Comparison of ENCODE assay signal across 14 cellular contexts in genomic region chr2:96509847-96510230, GRCh38. TPM values are rescaled to one million over a fixed set of nuclear protein-coding genes. Genes with fewer than 3 reads are reported as not detected.
A peak's percentile ranks its signal among the peaks of the same experiment; 100 is the strongest.
DNase-seq lines count a peak whose midpoint lies in the region; ATAC-seq and TF ChIP-seq lines count a peak whose summit lies in the region.
"Had no signal": no experiment of that assay in that cellular context is flagged by ENCODE, and none has a peak within 500 bp of the region (broad histone marks: within the 10 kb centered on the region; RNA-seq: fewer than 3 reads in every experiment).

No MANE protein-coding gene starts in this region.

- no peak for TF ChIP-seq EP300 in upper lobe of left lung (IDR thresholded peaks at IDR 0.05)

- peaks cover 23% of the 10 kb centered on the region for H3K27me3 Mint-ChIP-seq in activated T-cell treated with anti-CD3 and anti-CD28 coated beads, Interleukin-2, amount 50 U/mL, for 72 hours (ENCODE audit: low read depth)
- H3K27me3 Mint-ChIP-seq in activated T-cell treated with anti-CD3 and anti-CD28 coated beads, Interleukin-2, amount 50 U/mL, for 24 hours: peaks cover 14% of the 10 kb centered on the region

- DNase-seq in activated T-cell treated with anti-CD3 and anti-CD28 coated beads, Interleukin-2, amount 50 U/mL, for 72 hours: no peak
- DNase-seq in activated T-cell treated with anti-CD3 and anti-CD28 coated beads, Interleukin-2, amount 50 U/mL, for 24 hours: no peak
- DNase-seq in OCI-LY7 (ENCODE audit: low spot score) (no peak), upper lobe of left lung (no peak), testis (no peak), GDM1 (lab: John Stamatoyannopoulos, UW) (no peak)
- no peak for DNase-seq in stimulated activated effector memory CD8-positive, alpha-beta T cell treated with anti-CD3 and anti-CD28 coated beads, Interleukin-12 subunit alpha, Interleukin-12 subunit beta, amount 100 ng/mL, for 72 hours (ENCODE audit: low spot score in 2 of 2)
- DNase-seq: NCI-H187 treated with DMSO at 0.1 percent for 48 hours had no signal

- H3K27me3 ChIP-seq in iPS-18a (ENCODE audit: control insufficient read depth, insufficient read depth, low read length) (peaks cover 12% of the 10 kb centered on the region), upper lobe of left lung (no peaks in the 10 kb centered on the region), testis (no peaks in the 10 kb centered on the region)

- H3K4me3 Mint-ChIP-seq in activated T-cell treated with anti-CD3 and anti-CD28 coated beads, Interleukin-2, amount 50 U/mL, for 72 hours: no peak overlapping the region
- no peak overlapping the region for H3K4me3 Mint-ChIP-seq in activated T-cell treated with anti-CD3 and anti-CD28 coated beads, Interleukin-2, amount 50 U/mL, for 24 hours
- no peak overlapping the region for H3K4me3 Mint-ChIP-seq in stimulated activated effector memory CD8-positive, alpha-beta T cell treated with anti-CD3 and anti-CD28 coated beads, Interleukin-12 subunit alpha, Interleukin-12 subunit beta, amount 100 ng/mL, for 72 hours

- TF ChIP-seq CTCF in OCI-LY7 (conservative IDR thresholded peaks at IDR 0.05; ENCODE audit: low read length): no peak
- no peak for TF ChIP-seq CTCF in upper lobe of left lung (IDR thresholded peaks at IDR 0.05)
- TF ChIP-seq CTCF in testis (IDR thresholded peaks at IDR 0.05): no peak

- POLR2A ChIA-PET in OCI-LY7 (lab: Charles Lee): no interaction called here

- H4K20me1 ChIP-seq in OCI-LY7 (ENCODE audit: insufficient read depth, low read length): no peaks in the 10 kb centered on the region

- H2AFZ ChIP-seq in OCI-LY7 (ENCODE audit: low read length): peak overlapping the region; percentile 82

- H3K27ac ChIP-seq in OCI-LY7 (ENCODE audit: low read depth, low read length, poor library complexity, severe bottlenecking) (no peak overlapping the region), iPS-18a (ENCODE audit: low read length) (no peak overlapping the region), upper lobe of left lung (no peak overlapping the region), testis (no peak overlapping the region)

- no peaks in the 10 kb centered on the region for H3K36me3 Mint-ChIP-seq in activated T-cell treated with anti-CD3 and anti-CD28 coated beads, Interleukin-2, amount 50 U/mL, for 72 hours (ENCODE audit: insufficient read depth in 2 of 2)
- H3K36me3 Mint-ChIP-seq in activated T-cell treated with anti-CD3 and anti-CD28 coated beads, Interleukin-2, amount 50 U/mL, for 24 hours (ENCODE audit: low read depth): no peaks in the 10 kb centered on the region
- peaks cover 7% of the 10 kb centered on the region for H3K36me3 Mint-ChIP-seq in stimulated activated effector memory CD8-positive, alpha-beta T cell treated with anti-CD3 and anti-CD28 coated beads, Interleukin-12 subunit alpha, Interleukin-12 subunit beta, amount 100 ng/mL, for 72 hours

- H3K4me2 ChIP-seq in OCI-LY7 (ENCODE audit: low read length): peak overlapping the region; percentile 47

- no peaks in the 10 kb centered on the region for H3K9me3 ChIP-seq in OCI-LY7 (ENCODE audit: low read length)
- H3K9me3 ChIP-seq in iPS-18a (ENCODE audit: control insufficient read depth, low read depth, low read length): no peaks in the 10 kb centered on the region
- H3K9me3 ChIP-seq in upper lobe of left lung: no peaks in the 10 kb centered on the region
- no peaks in the 10 kb centered on the region for H3K9me3 ChIP-seq in testis
- H3K9me3 ChIP-seq: Caco-2 had no signal

- intact Hi-C loops in OCI-LY7 (cut with micrococcal nuclease; ENCODE audit: unreplicated experiment): loop anchor here (1.0 to 10.0 kb wide), 3 partner anchors 44 to 245 kb away; partner anchors contain the start of genes CIAO1 and TMEM127
- intact Hi-C loops in testis (cut with DNase I; ENCODE audit: low total_unique reads): loop anchor here (10.0 kb wide), 1 partner anchor 105 kb away; no protein-coding TSS in a partner anchor

- peaks cover 68% of the 10 kb centered on the region for H3K4me1 Mint-ChIP-seq in activated T-cell treated with anti-CD3 and anti-CD28 coated beads, Interleukin-2, amount 50 U/mL, for 72 hours (ENCODE audit: low read depth)
- peaks cover 20% of the 10 kb centered on the region for H3K4me1 Mint-ChIP-seq in activated T-cell treated with anti-CD3 and anti-CD28 coated beads, Interleukin-2, amount 50 U/mL, for 24 hours (ENCODE audit: low read depth)
- H3K4me1 Mint-ChIP-seq in stimulated activated effector memory CD8-positive, alpha-beta T cell treated with anti-CD3 and anti-CD28 coated beads, Interleukin-12 subunit alpha, Interleukin-12 subunit beta, amount 100 ng/mL, for 72 hours: peaks cover 36% of the 10 kb centered on the region

- no peak overlapping the region for H3K9ac ChIP-seq in iPS-18a (ENCODE audit: low read length)

- WGBS in upper lobe of left lung, 2 donors: 62 to 66% methylated on average over 9 to 11 of the region's 11 CpGs
- WGBS in testis, 2 donors: 45 to 47% methylated on average over 8 to 11 of the region's 11 CpGs

- BruUV-seq in OCI-LY7 (replicated peaks; lab: Mats Ljungman, UMichigan): no TSS peak

- no peak overlapping the region for H3K4me3 ChIP-seq in OCI-LY7 (ENCODE audit: low read depth, low read length, poor library complexity, severe bottlenecking)
- peak overlapping the region; percentile 37 for H3K4me3 ChIP-seq in iPS-18a (ENCODE audit: low read length)
- H3K4me3 ChIP-seq in upper lobe of left lung: no peak overlapping the region
- no peak overlapping the region for H3K4me3 ChIP-seq in testis

- no peaks in the 10 kb centered on the region for H3K4me1 ChIP-seq in OCI-LY7 (ENCODE audit: insufficient read depth, low read length, poor library complexity, severe bottlenecking)
- no peaks in the 10 kb centered on the region for H3K4me1 ChIP-seq in iPS-18a (ENCODE audit: control insufficient read depth, low read depth, low read length)
- peaks cover 17 to 40% (median 27%) of the 10 kb centered on the region in 4 donors for H3K4me1 ChIP-seq in upper lobe of left lung
- peaks cover 6% of the 10 kb centered on the region for H3K4me1 ChIP-seq in testis

- no peaks in the 10 kb centered on the region for H3K79me2 ChIP-seq in OCI-LY7 (ENCODE audit: insufficient read depth, low read depth, low read length)

- H3K9me2 ChIP-seq in OCI-LY7 (ENCODE audit: insufficient read depth, low read length): no peaks in the 10 kb centered on the region

- H3K36me3 ChIP-seq in OCI-LY7 (ENCODE audit: insufficient read depth, low read length) (no peaks in the 10 kb centered on the region), iPS-18a (ENCODE audit: control insufficient read depth, low read depth, low read length) (no peaks in the 10 kb centered on the region), upper lobe of left lung (no peaks in the 10 kb centered on the region), testis (ENCODE audit: low read depth, missing control alignments) (no peaks in the 10 kb centered on the region)

- H3K27ac Mint-ChIP-seq in activated T-cell treated with anti-CD3 and anti-CD28 coated beads, Interleukin-2, amount 50 U/mL, for 72 hours: peak overlapping the region; percentile 35
- H3K27ac Mint-ChIP-seq in activated T-cell treated with anti-CD3 and anti-CD28 coated beads, Interleukin-2, amount 50 U/mL, for 24 hours: no peak overlapping the region
- H3K27ac Mint-ChIP-seq in stimulated activated effector memory CD8-positive, alpha-beta T cell treated with anti-CD3 and anti-CD28 coated beads, Interleukin-12 subunit alpha, Interleukin-12 subunit beta, amount 100 ng/mL, for 72 hours: peak overlapping the region; percentile 75

- TF ChIP-seq POLR2A in upper lobe of left lung (IDR thresholded peaks at IDR 0.05): no peak
- no peak for TF ChIP-seq POLR2A in testis (IDR thresholded peaks at IDR 0.05)

- H3K9me3 Mint-ChIP-seq in activated T-cell treated with anti-CD3 and anti-CD28 coated beads, Interleukin-2, amount 50 U/mL, for 72 hours: no peaks in the 10 kb centered on the region
- no peaks in the 10 kb centered on the region for H3K9me3 Mint-ChIP-seq in activated T-cell treated with anti-CD3 and anti-CD28 coated beads, Interleukin-2, amount 50 U/mL, for 24 hours
- H3K9me3 Mint-ChIP-seq in stimulated activated effector memory CD8-positive, alpha-beta T cell treated with anti-CD3 and anti-CD28 coated beads, Interleukin-12 subunit alpha, Interleukin-12 subunit beta, amount 100 ng/mL, for 72 hours: no peaks in the 10 kb centered on the region

- no peak for ATAC-seq in activated T-cell treated with anti-CD3 and anti-CD28 coated beads, Interleukin-2, amount 50 U/mL, for 72 hours (replicated peaks in 1 of 2)
- ATAC-seq in stimulated activated effector memory CD8-positive, alpha-beta T cell treated with anti-CD3 and anti-CD28 coated beads, Interleukin-12 subunit alpha, Interleukin-12 subunit beta, amount 100 ng/mL, for 72 hours: no peak
- no peak for ATAC-seq in upper lobe of left lung (ENCODE audit: low FRiP score in 2 of 2)

- CTCF ChIA-PET in OCI-LY7 (lab: Charles Lee; ENCODE audit: unreplicated experiment): interaction anchor here (0.6 to 1.0 kb wide), 2 partner anchors 245 to 1887 kb away, joined by 3 to 4 read pairs; no protein-coding TSS in a partner anchor

RNA-seq across cellular contexts. Expression of gene NEURL3, which starts 4.7 kb away (rescaled TPM):
- 1 to 10 TPM; 4.4 to 5.3 TPM for total RNA-seq in activated T-cell treated with anti-CD3 and anti-CD28 coated beads, Interleukin-2, amount 50 U/mL, for 72 hours
- total RNA-seq in OCI-LY7 (2014; rRNA removed; shearing (Covaris generic)): not detected in 2 replicates
- total RNA-seq in OCI-LY7 (2022) (not detected in 2 replicates), upper lobe of left lung (1 to 10 TPM in 2 of 6 donors, under 1 TPM in 1, not detected in 3; 0.61 to 2.6 (median 1.1) TPM), testis (1 to 10 TPM; 1.3 to 1.7 TPM)
- 0.78 TPM for polyA plus RNA-seq in testis (ENCODE audit: insufficient read depth, low read depth, low replicate concordance)
- total RNA-seq: mesenteric fat pad, SK-MEL-5, urinary bladder had no signal
- polyA plus RNA-seq: neural cell had no signal

RNA-seq across cellular contexts. Expression of gene ARID5A, which starts 26.7 kb away (rescaled TPM):
- total RNA-seq in activated T-cell treated with anti-CD3 and anti-CD28 coated beads, Interleukin-2, amount 50 U/mL, for 72 hours: 100 to 1,000 TPM; 424 to 433 TPM
- total RNA-seq in OCI-LY7 (2014; rRNA removed; shearing (Covaris generic)): 4.4 and 6.0 TPM in 2 replicates
- total RNA-seq in OCI-LY7 (2022): 5.7 and 6.0 TPM in 2 replicates
- 10 to 100 TPM; 18.6 to 57.2 (median 39.7) TPM for total RNA-seq in upper lobe of left lung
- total RNA-seq in testis: 10 to 100 TPM; 31.7 to 33.7 TPM
- 20.1 TPM for polyA plus RNA-seq in testis (ENCODE audit: insufficient read depth, low read depth, low replicate concordance)
- polyA plus RNA-seq: neural cell had no signal

Comparison
In these comparisons a context has a peak if more than half of its experiments do, and no peak if none do; other contexts are left out.
1. RNA of gene ARID5A, which starts 26.7 kb away (total RNA-seq): 424 to 433 TPM in activated T-cell treated with anti-CD3 and anti-CD28 coated beads, Interleukin-2, amount 50 U/mL, for 72 hours; 18.6 to 57.2 TPM in upper lobe of left lung, 31.7 to 33.7 TPM in testis and 4.4 to 6.0 TPM in OCI-LY7; every median in the first group is over 4 times any median in the second.